Comparison of ENCODE assay signal across 20 cellular contexts in genomic region chr17:17794382-17794781, GRCh38. TPM values are rescaled to one million over a fixed set of nuclear protein-coding genes. Genes with fewer than 3 reads are reported as not detected.
DNase-seq lines count a peak whose midpoint lies in the region; ATAC-seq and TF ChIP-seq lines count a peak whose summit lies in the region.
"Had no signal": no experiment of that assay in that cellular context is flagged by ENCODE, and none has a peak within 500 bp of the region (broad histone marks: within the 10 kb centered on the region; RNA-seq: fewer than 3 reads in every experiment).

No MANE protein-coding gene starts in this region.

- peak overlapping the region; percentile 77 for H3K27ac ChIP-seq in cingulate gyrus (ENCODE audit: low read depth, low read length)
- H3K27ac ChIP-seq in neuronal stem cell (replicated peaks; ENCODE audit: low read length) = no peak overlapping the region
- H3K27ac ChIP-seq in brain microvascular endothelial cell = no peak overlapping the region
- H3K27ac ChIP-seq: BLaER1 treated with 17β-estradiol and CSF1 and Interleukin-3, amounts not matched to agents 10 nM and 100 nM; GM23248; Peyer's patch had no signal

- H2BK15ac ChIP-seq in neuronal stem cell (ENCODE audit: low read length) = no peak overlapping the region

- no peak overlapping the region for H4K8ac ChIP-seq in neuronal stem cell (ENCODE audit: low read depth, low read length)

- in situ Hi-C loops in brain microvascular endothelial cell (cut with HindIII; ENCODE audit: low pct_ligation_motif_present, low sequenced_read_pairs) = no loop called here

- H3K27me3 ChIP-seq in neuronal stem cell (ENCODE audit: control insufficient read depth in 3 of 3, insufficient read depth in 3 of 3, low read depth in 1 of 3, low read length in 3 of 3) = no peaks in the 10 kb centered on the region
- no peaks in the 10 kb centered on the region for H3K27me3 ChIP-seq in brain microvascular endothelial cell (replicated peaks)
- H3K27me3 ChIP-seq: Peyer's patch had no signal

- no peak overlapping the region for H3K4me3 Mint-ChIP-seq in natural killer cell
- no peak overlapping the region for H3K4me3 Mint-ChIP-seq in natural killer cell treated with Interleukin-12 subunit alpha and Interleukin-12 subunit beta and Interleukin-15 and Interleukin-18, amount 100 ng/mL, for 72 hours

- H3K36me3 ChIP-seq in neuronal stem cell (replicated peaks in 1 of 2; ENCODE audit: control insufficient read depth in 2 of 2, insufficient read depth in 2 of 2, low read length in 2 of 2) (peaks cover 55 to 64% of the 10 kb centered on the region in 2 donors), brain microvascular endothelial cell (replicated peaks) (peaks cover 50% of the 10 kb centered on the region)

- no peak overlapping the region for H3K4me3 ChIP-seq in neuronal stem cell (ENCODE audit: low read length in 2 of 2)
- no peak overlapping the region for H3K4me3 ChIP-seq in brain microvascular endothelial cell (ENCODE audit: low read depth, low read length)
- H3K4me3 ChIP-seq: BLaER1 treated with 17β-estradiol and CSF1 and Interleukin-3, amounts not matched to agents 10 nM and 100 nM; GM12878; GM23248; Peyer's patch had no signal

- no peak for TF ChIP-seq CTCF in natural killer cell (IDR thresholded peaks at IDR 0.05)
- TF ChIP-seq CTCF in brain microvascular endothelial cell (IDR thresholded peaks at IDR 0.05; ENCODE audit: low read depth, low read length, missing control alignments) = no peak

- H2BK120ac ChIP-seq in neuronal stem cell (ENCODE audit: low read depth, low read length) = no peak overlapping the region

- DNase-seq in natural killer cell (no peak), neuronal stem cell (ENCODE audit: low spot score) (no peak), T-helper 1 cell (no peak), sciatic nerve (ENCODE audit: low spot score) (no peak), brain microvascular endothelial cell (no peak)
- no peak for DNase-seq in natural killer cell treated with Interleukin-12 subunit alpha and Interleukin-12 subunit beta and Interleukin-15 and Interleukin-18, amount 100 ng/mL, for 72 hours (ENCODE audit: low spot score)
- DNase-seq: DMS53, EL, GM23248, HCEC 1CT, Kasumi-1, MM.1S, NCI-H1092 treated with DMSO at 0.1 percent for 48 hours, NCI-H1694, NCI-H2081 treated with DMSO at 0.1 percent for 48 hours, Peyer's patch had no signal

- peak overlapping the region; percentile 82 to 93 for H3K27ac Mint-ChIP-seq in natural killer cell
- H3K27ac Mint-ChIP-seq in natural killer cell treated with Interleukin-12 subunit alpha and Interleukin-12 subunit beta and Interleukin-15 and Interleukin-18, amount 100 ng/mL, for 72 hours = no peak overlapping the region

- no peak overlapping the region for H3K4me2 ChIP-seq in neuronal stem cell (ENCODE audit: insufficient read depth, low read length, poor library complexity, severe bottlenecking)

- H2AFZ ChIP-seq in neuronal stem cell (ENCODE audit: low read length) = no peak overlapping the region
- H2AFZ ChIP-seq: GM23248 had no signal

- no peaks in the 10 kb centered on the region for H3K27me3 Mint-ChIP-seq in natural killer cell (ENCODE audit: low read depth in 2 of 2)
- no peaks in the 10 kb centered on the region for H3K27me3 Mint-ChIP-seq in natural killer cell treated with Interleukin-12 subunit alpha and Interleukin-12 subunit beta and Interleukin-15 and Interleukin-18, amount 100 ng/mL, for 72 hours
- H3K27me3 Mint-ChIP-seq: CD8-positive, alpha-beta memory T cell had no signal

- no peak overlapping the region for H3K14ac ChIP-seq in neuronal stem cell (ENCODE audit: low read length)

- peaks cover 25 to 37% of the 10 kb centered on the region in 2 donors for H3K4me1 Mint-ChIP-seq in natural killer cell
- H3K4me1 Mint-ChIP-seq in natural killer cell treated with Interleukin-12 subunit alpha and Interleukin-12 subunit beta and Interleukin-15 and Interleukin-18, amount 100 ng/mL, for 72 hours (ENCODE audit: low read depth in 2 of 2) = peaks cover 24 to 26% of the 10 kb centered on the region in 2 donors

- WGBS in neuronal stem cell (ENCODE audit: extremely low coverage in 2 of 2, insufficient read length in 2 of 2, insufficient replicate concordance in 1 of 2), 2 donors = no CpG with 5 or more reads among the region's 31 CpGs

- peak overlapping the region; percentile 16 for H3K9ac ChIP-seq in neuronal stem cell (ENCODE audit: low read depth, low read length, poor library complexity)
- H3K9ac ChIP-seq: GM23248 had no signal

- peaks cover 40 to 46% of the 10 kb centered on the region in 2 donors for H3K4me1 ChIP-seq in neuronal stem cell (ENCODE audit: control insufficient read depth in 2 of 2, insufficient read depth in 1 of 2, low read depth in 1 of 2, low read length in 2 of 2)

- no peak overlapping the region for H2BK5ac ChIP-seq in neuronal stem cell (ENCODE audit: low read length)

- H3K9me3 Mint-ChIP-seq in natural killer cell = no peaks in the 10 kb centered on the region
- no peaks in the 10 kb centered on the region for H3K9me3 Mint-ChIP-seq in natural killer cell treated with Interleukin-12 subunit alpha and Interleukin-12 subunit beta and Interleukin-15 and Interleukin-18, amount 100 ng/mL, for 72 hours
- H3K9me3 Mint-ChIP-seq: CD8-positive, alpha-beta memory T cell had no signal

- H2AK5ac ChIP-seq in neuronal stem cell (ENCODE audit: low read depth, low read length) = peak overlapping the region; percentile 61

- H2BK12ac ChIP-seq in neuronal stem cell (ENCODE audit: low read length) = no peak overlapping the region

- H3K9me3 ChIP-seq in neuronal stem cell (replicated peaks in 1 of 2; ENCODE audit: control insufficient read depth in 2 of 2, insufficient read depth in 1 of 2, low read depth in 1 of 2, low read length in 2 of 2) = no peaks in the 10 kb centered on the region
- H3K9me3 ChIP-seq: BLaER1 treated with 17β-estradiol and CSF1 and Interleukin-3, amounts not matched to agents 10 nM and 100 nM; Peyer's patch had no signal

- H4K91ac ChIP-seq in neuronal stem cell (ENCODE audit: low read depth, low read length, poor library complexity) = no peak overlapping the region

- no peaks in the 10 kb centered on the region for H3K36me3 Mint-ChIP-seq in natural killer cell
- H3K36me3 Mint-ChIP-seq in natural killer cell treated with Interleukin-12 subunit alpha and Interleukin-12 subunit beta and Interleukin-15 and Interleukin-18, amount 100 ng/mL, for 72 hours = no peaks in the 10 kb centered on the region

- no peak overlapping the region for H3K23ac ChIP-seq in neuronal stem cell (ENCODE audit: low read depth, low read length, poor library complexity)

- H3K18ac ChIP-seq in neuronal stem cell (ENCODE audit: low read length) = peak overlapping the region; percentile 38

- H3K4ac ChIP-seq in neuronal stem cell (ENCODE audit: low read length) = no peak overlapping the region

- no peak for ATAC-seq in natural killer cell
- no peak for ATAC-seq in natural killer cell treated with Interleukin-12 subunit alpha and Interleukin-12 subunit beta and Interleukin-15 and Interleukin-18, amount 100 ng/mL, for 72 hours
- no peak for ATAC-seq in sciatic nerve
- ATAC-seq: GM12878 had no signal

- intact Hi-C loops in natural killer cell (cut with micrococcal nuclease) = loop anchor here (5.0 kb wide), 1 partner anchor 43 kb away; the partner anchor contains the start of gene SREBF1
- intact Hi-C loops in sciatic nerve (cut with DNase I) = loop anchor here (10.0 kb wide), 1 partner anchor 110 kb away; the partner anchor contains the start of gene RAI1

- H3K79me1 ChIP-seq in neuronal stem cell (ENCODE audit: low read depth, low read length) = peaks cover 39% of the 10 kb centered on the region

RNA-seq across cellular contexts. Expression of gene SREBF1, which starts 42.4 kb away (rescaled TPM):
- 100 to 1,000 TPM in 2 of 3 donors, 10 to 100 TPM in 1; 80.7 to 208 (median 119) TPM for total RNA-seq in natural killer cell
- 10 to 100 TPM; 55.8 to 73.5 TPM for total RNA-seq in natural killer cell treated with Interleukin-12 subunit alpha and Interleukin-12 subunit beta and Interleukin-15 and Interleukin-18, amount 100 ng/mL, for 72 hours
- polyA plus RNA-seq in neuronal stem cell (2013, experiment 1 of 2) = 57.8 TPM
- 61.7 TPM for polyA plus RNA-seq in neuronal stem cell (2013, experiment 2 of 2)
- total RNA-seq in sciatic nerve = 257 TPM

Comparison
In these comparisons a context has a peak if more than half of its experiments do, and no peak if none do; other contexts are left out.
1. H3K27ac Mint-ChIP-seq: peak in natural killer cell (2 of 2); none in natural killer cell treated with Interleukin-12 subunit alpha and Interleukin-12 subunit beta and Interleukin-15 and Interleukin-18, amount 100 ng/mL, for 72 hours (0 of 2).